In the genomic region with DNA sequence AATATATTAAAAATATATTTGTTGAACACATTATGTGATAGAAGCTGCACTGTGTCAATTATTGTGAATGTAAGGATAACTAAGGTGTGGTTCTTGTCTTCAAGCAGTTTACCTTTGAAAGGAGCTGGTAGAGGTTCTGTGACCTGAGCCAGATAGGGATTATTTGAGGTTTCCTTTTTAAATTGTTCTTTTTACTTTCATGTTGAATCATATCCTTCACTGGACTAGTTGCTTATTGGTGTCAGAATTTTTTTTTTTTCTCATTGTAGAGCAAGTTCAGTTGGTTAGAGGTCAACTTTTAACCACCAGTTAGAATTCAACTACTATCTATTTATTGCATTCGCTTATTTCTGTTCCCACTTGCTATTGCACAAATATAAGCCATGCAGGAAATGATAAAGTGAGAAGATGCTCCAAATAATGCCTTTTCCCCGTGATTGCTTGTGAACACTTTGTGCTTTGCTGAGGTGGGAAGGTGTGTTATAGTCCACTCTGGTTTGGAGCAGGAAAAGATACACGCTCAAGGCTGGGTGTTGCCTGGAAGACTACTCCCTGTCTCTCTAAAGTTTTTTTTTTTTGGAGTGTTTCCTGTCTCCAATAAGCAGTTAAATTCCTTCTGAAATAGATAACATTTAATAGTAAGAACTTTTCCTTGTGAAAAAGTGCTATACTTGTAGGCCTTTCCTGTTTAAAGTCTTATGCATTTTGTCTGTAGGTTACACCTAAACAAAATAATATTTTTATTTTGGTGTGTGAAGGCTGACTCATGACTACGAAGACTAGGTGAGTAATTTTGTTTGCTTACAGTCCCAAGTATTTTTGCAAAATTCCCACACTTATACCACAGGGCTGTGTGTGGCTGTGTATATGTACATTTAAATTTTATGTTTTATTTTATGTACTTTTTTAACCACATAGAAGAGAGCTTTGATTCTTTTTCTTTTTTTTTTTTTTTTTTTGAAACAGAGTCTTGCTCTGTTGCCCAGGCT, we compare ENCODE assay signal across 10 cellular contexts.
A peak's percentile ranks its signal among the peaks of the same experiment; 100 is the strongest.
DNase-seq lines count a peak whose midpoint lies in the region; ATAC-seq and TF ChIP-seq lines count a peak whose summit lies in the region.
"Had no signal": no experiment of that assay in that cellular context is flagged by ENCODE, and none has a peak within 500 bp of the region (broad histone marks: within the 10 kb centered on the region; RNA-seq: fewer than 3 reads in every experiment).

No MANE protein-coding gene starts in this region.

- H3K4me3 ChIP-seq in coronary artery = no peak overlapping the region
- H3K4me3 ChIP-seq: ascending aorta had no signal

- no peak overlapping the region for H2BK15ac ChIP-seq in H9 (ENCODE audit: low read depth, low read length)

- peaks cover 6% of the 10 kb centered on the region for H3K4me1 Mint-ChIP-seq in activated CD8-positive, alpha-beta memory T cell treated with anti-CD3 and anti-CD28 coated beads, Interleukin-2, amount 10 ng/mL, durations not matched to agents 7 days and 5 days
- H3K4me1 Mint-ChIP-seq in CD4-positive, alpha-beta T cell (ENCODE audit: low read depth) = no peaks in the 10 kb centered on the region
- no peaks in the 10 kb centered on the region for H3K4me1 Mint-ChIP-seq in H9

- H3K4ac ChIP-seq in H9 (ENCODE audit: low read depth, low read length) = no peak overlapping the region

- no peak overlapping the region for H3K27ac Mint-ChIP-seq in activated CD8-positive, alpha-beta memory T cell treated with anti-CD3 and anti-CD28 coated beads, Interleukin-2, amount 10 ng/mL, durations not matched to agents 7 days and 5 days
- H3K27ac Mint-ChIP-seq in CD4-positive, alpha-beta T cell = no peak overlapping the region
- H3K27ac Mint-ChIP-seq in H9 = no peak overlapping the region

- CTCF ChIA-PET in activated CD8-positive, alpha-beta memory T cell treated with anti-CD3 and anti-CD28 coated beads, Interleukin-2, amount 10 ng/mL, durations not matched to agents 7 days and 5 days (lab: Charles Lee) = no interaction called here
- CTCF ChIA-PET in CD4-positive, alpha-beta T cell (lab: Charles Lee) = no interaction called here

- H3K4me1 ChIP-seq in H9 (ENCODE audit: insufficient read depth, low read length) = no peaks in the 10 kb centered on the region
- H3K4me1 ChIP-seq: ascending aorta had no signal

- no peak overlapping the region for H2BK120ac ChIP-seq in H9 (ENCODE audit: low read depth, low read length, poor library complexity, severe bottlenecking)

- no peak overlapping the region for H3K4me3 Mint-ChIP-seq in activated CD8-positive, alpha-beta memory T cell treated with anti-CD3 and anti-CD28 coated beads, Interleukin-2, amount 10 ng/mL, durations not matched to agents 7 days and 5 days
- H3K4me3 Mint-ChIP-seq in CD4-positive, alpha-beta T cell = no peak overlapping the region
- H3K4me3 Mint-ChIP-seq in H9 = no peak overlapping the region

- no peak overlapping the region for H2BK5ac ChIP-seq in H9 (ENCODE audit: insufficient read length, low read length)

- no peak overlapping the region for H2AK5ac ChIP-seq in H9 (ENCODE audit: insufficient read length, low read length)

- no peak overlapping the region for H2BK20ac ChIP-seq in H9 (ENCODE audit: low read depth, low read length, poor library complexity, severe bottlenecking)

- H3K4me2 ChIP-seq in H9 (ENCODE audit: insufficient read depth, insufficient read length, low read length) = no peak overlapping the region

- no peaks in the 10 kb centered on the region for H3K79me2 ChIP-seq in H9 (ENCODE audit: insufficient read depth, low read length)

- no peak overlapping the region for H2AFZ ChIP-seq in H9 (ENCODE audit: low read length)

- no peak overlapping the region for H3K23ac ChIP-seq in H9 (ENCODE audit: insufficient read length, low read depth, low read length)

- no peaks in the 10 kb centered on the region for H4K20me1 ChIP-seq in H9 (ENCODE audit: control insufficient read depth, insufficient read depth, insufficient read length)

- no CpG with 5 or more reads among the region's 4 CpGs for WGBS in H9 (ENCODE audit: extremely low coverage, insufficient read length, low lambda C conversion rate)

- H3K23me2 ChIP-seq in H9 (ENCODE audit: insufficient read length, low read depth, low read length, poor library complexity, severe bottlenecking) = no peaks in the 10 kb centered on the region

- DNase-seq in activated CD8-positive, alpha-beta memory T cell treated with anti-CD3 and anti-CD28 coated beads, Interleukin-2, amount 10 ng/mL, durations not matched to agents 7 days and 5 days = no peak
- DNase-seq in activated CD8-positive, alpha-beta memory T cell treated with anti-CD3 and anti-CD28 coated beads, Interleukin-2, amount 50 U/mL, for 4 hours = no peak
- no peak for DNase-seq in CD4-positive, alpha-beta T cell
- DNase-seq in coronary artery (ENCODE audit: low spot score) (no peak), H9 (no peak), kidney tubule cell (ENCODE audit: low spot score) (no peak)
- DNase-seq: 8988T had no signal

- H3T11ph ChIP-seq in H9 (ENCODE audit: low read length) = no peak overlapping the region

- H3K27ac ChIP-seq in CD4-positive, alpha-beta T cell (ENCODE audit: low read depth, low read length) = no peak overlapping the region
- H3K27ac ChIP-seq in coronary artery = no peak overlapping the region
- H3K27ac ChIP-seq in H9 (ENCODE audit: insufficient read length, low read depth, low read length) = no peak overlapping the region
- H3K27ac ChIP-seq: ascending aorta had no signal

- POLR2A ChIA-PET in CD4-positive, alpha-beta T cell (lab: Charles Lee) = no interaction called here

- H2BK12ac ChIP-seq in H9 (ENCODE audit: insufficient read length, low read depth, low read length) = no peak overlapping the region

- no peaks in the 10 kb centered on the region for H3K27me3 ChIP-seq in CD4-positive, alpha-beta T cell (ENCODE audit: control insufficient read depth, insufficient read depth, low read length)
- no peaks in the 10 kb centered on the region for H3K27me3 ChIP-seq in H9 (ENCODE audit: insufficient read depth, low read length)
- H3K27me3 ChIP-seq: ascending aorta had no signal

- no peak overlapping the region for H3K14ac ChIP-seq in H9 (ENCODE audit: insufficient read depth, low read length)

- no peak overlapping the region for H3K56ac ChIP-seq in H9 (ENCODE audit: insufficient read length, low read depth, low read length)

- H3K27me3 Mint-ChIP-seq in activated CD8-positive, alpha-beta memory T cell treated with anti-CD3 and anti-CD28 coated beads, Interleukin-2, amount 10 ng/mL, durations not matched to agents 7 days and 5 days = peaks cover 15% of the 10 kb centered on the region
- peaks cover 11% of the 10 kb centered on the region for H3K27me3 Mint-ChIP-seq in CD4-positive, alpha-beta T cell
- no peaks in the 10 kb centered on the region for H3K27me3 Mint-ChIP-seq in H9 (ENCODE audit: low read depth)

- TF ChIP-seq CTCF in CD4-positive, alpha-beta T cell (IDR thresholded peaks at IDR 0.05) = no peak
- TF ChIP-seq CTCF in coronary artery (IDR thresholded peaks at IDR 0.05) = no peak
- TF ChIP-seq CTCF in H9 (conservative IDR thresholded peaks at IDR 0.05) = no peak

- H3K9me3 ChIP-seq in CD4-positive, alpha-beta T cell (ENCODE audit: control insufficient read depth, low read length) = no peaks in the 10 kb centered on the region
- H3K9me3 ChIP-seq in H9 (ENCODE audit: control insufficient read depth, low read depth, low read length) = no peaks in the 10 kb centered on the region
- H3K9me3 ChIP-seq: ascending aorta had no signal

- intact Hi-C loops in CD4-positive, alpha-beta T cell (cut with DNase I, micrococcal nuclease) = no loop called here

- no peaks in the 10 kb centered on the region for H3K9me3 Mint-ChIP-seq in activated CD8-positive, alpha-beta memory T cell treated with anti-CD3 and anti-CD28 coated beads, Interleukin-2, amount 10 ng/mL, durations not matched to agents 7 days and 5 days (ENCODE audit: low read depth)
- no peaks in the 10 kb centered on the region for H3K9me3 Mint-ChIP-seq in CD4-positive, alpha-beta T cell
- no peaks in the 10 kb centered on the region; a peak in 1 of 5 replicates for H3K9me3 Mint-ChIP-seq in H9

- no peak overlapping the region for H4K5ac ChIP-seq in H9 (ENCODE audit: insufficient read length, low read depth, low read length)

- H3K9ac ChIP-seq in H9 (ENCODE audit: extremely low read depth, insufficient read length, low read length) = no peak overlapping the region

- H3K18ac ChIP-seq in H9 (ENCODE audit: insufficient read length, low read depth, low read length) = no peak overlapping the region

- no peak overlapping the region for H4K91ac ChIP-seq in H9 (ENCODE audit: insufficient read length, low read depth, low read length)

- no peak overlapping the region for H4K8ac ChIP-seq in H9 (replicated peaks; ENCODE audit: insufficient read length, low read depth, low read length)

- no peaks in the 10 kb centered on the region for H3K79me1 ChIP-seq in H9 (ENCODE audit: insufficient read depth, low read depth, low read length, poor library complexity, severe bottlenecking)

- peak; percentile 33 for ATAC-seq in activated CD8-positive, alpha-beta memory T cell treated with anti-CD3 and anti-CD28 coated beads, Interleukin-2, amount 10 ng/mL, durations not matched to agents 7 days and 5 days
- ATAC-seq in HG02623 (IDR thresholded peaks at IDR 0.05; ENCODE audit: unreplicated experiment) (peak; percentile 81), HG03439 (IDR thresholded peaks at IDR 0.05; ENCODE audit: unreplicated experiment) (peak; percentile 76)
- ATAC-seq in CD4-positive, alpha-beta T cell (ENCODE audit: poor library complexity) = no peak

- H3K36me3 Mint-ChIP-seq in activated CD8-positive, alpha-beta memory T cell treated with anti-CD3 and anti-CD28 coated beads, Interleukin-2, amount 10 ng/mL, durations not matched to agents 7 days and 5 days = no peaks in the 10 kb centered on the region
- H3K36me3 Mint-ChIP-seq in CD4-positive, alpha-beta T cell (ENCODE audit: low read depth) = no peaks in the 10 kb centered on the region
- H3K36me3 Mint-ChIP-seq in H9 (ENCODE audit: insufficient read depth in 1 of 3, low read depth in 3 of 3) = no peaks in the 10 kb centered on the region
